Comparison of ENCODE assay signal across 1 cellular context in genomic region chr16:70251651-70252354, GRCh38.
TF ChIP-seq lines count a peak whose summit lies in the region.

EXOSC6 (minus strand) TSS chr16:70251940; CDS start chr16:70251900, 40 bp downstream.

TF ChIP-seq in GM12878, 131 proteins besides CTCF, POLR2A, EP300 and RAD21 (continued from another document and continues in another):
- TF ChIP-seq CHD2 (IDR thresholded peaks at IDR 0.05; ENCODE audit: borderline replicate concordance, low read depth, low read length) (peak; percentile 61; the same call in 1 of the 2 replicates), NFIC (IDR thresholded peaks at IDR 0.05; ENCODE audit: low read depth, low read length) (no peak), SKIL (IDR thresholded peaks at IDR 0.05; ENCODE audit: low read depth, poor library complexity, severe bottlenecking) (no peak), HDAC6 (IDR thresholded peaks at IDR 0.05; ENCODE audit: unreplicated experiment) (no peak), PBX3 (IDR thresholded peaks at IDR 0.05; ENCODE audit: insufficient replicate concordance, low read depth, low read length) (no peak), REST (IDR thresholded peaks at IDR 0.05; ENCODE audit: low read depth, low read length) (no peak), FOXM1 (IDR thresholded peaks at IDR 0.05; ENCODE audit: low read depth, low read length) (peak; percentile 55; the same call in 1 of the 2 replicates), ZSCAN29 (IDR thresholded peaks at IDR 0.05) (peak; percentile 23; the same call in 1 of the 2 replicates), SP1 (IDR thresholded peaks at IDR 0.05; ENCODE audit: low read depth, low read length) (peak; percentile 9), SREBF1 (IDR thresholded peaks at IDR 0.05; ENCODE audit: low read length) (no peak), STAT3 (IDR thresholded peaks at IDR 0.05; ENCODE audit: low read depth, low read length) (no peak), SREBF2 (IDR thresholded peaks at IDR 0.05; ENCODE audit: low read length) (no peak), IRF5 (IDR thresholded peaks at IDR 0.05; ENCODE audit: borderline replicate concordance) (no peak), RUNX3 (IDR thresholded peaks at IDR 0.05; ENCODE audit: low read length) (peak; percentile 65), ZNF24 (IDR thresholded peaks at IDR 0.05) (no peak; the same call in 1 of the 2 replicates), MYC (IDR thresholded peaks at IDR 0.05; ENCODE audit: insufficient read depth, insufficient read length, insufficient replicate concordance, low read length, severe bottlenecking) (peak; percentile 66), ASH2L (IDR thresholded peaks at IDR 0.05; ENCODE audit: borderline replicate concordance, low read depth) (0 out of 2 replicates have a peak, but pooled peaks have one; percentile 53), POU2F2 (IDR thresholded peaks at IDR 0.05; ENCODE audit: borderline replicate concordance, low read depth, low read length) (peak; percentile 75; the same call in 1 of the 3 replicates), IKZF2 (IDR thresholded peaks at IDR 0.05) (no peak), EZH2 (IDR thresholded peaks at IDR 0.05; ENCODE audit: borderline replicate concordance, control insufficient read depth, low read depth, low read length) (no peak), TARDBP (IDR thresholded peaks at IDR 0.05; ENCODE audit: borderline replicate concordance) (peak; percentile 78; the same call in 1 of the 2 replicates), BACH1 (IDR thresholded peaks at IDR 0.05; ENCODE audit: borderline replicate concordance) (peak; percentile 67), RELB (IDR thresholded peaks at IDR 0.05; ENCODE audit: low read depth) (peak; percentile 37; the same call in 1 of the 2 replicates), CBX5 (IDR thresholded peaks at IDR 0.05; ENCODE audit: low read depth) (no peak), TCF3 (IDR thresholded peaks at IDR 0.05; ENCODE audit: borderline replicate concordance, insufficient read depth, low read depth, low read length) (peak; percentile 58; the same call in 1 of the 2 replicates), ZNF274 (IDR thresholded peaks at IDR 0.05; ENCODE audit: insufficient read depth, insufficient read length) (no peak), EGR1 (IDR thresholded peaks at IDR 0.05; ENCODE audit: borderline replicate concordance in 1 of 2, low read depth in 2 of 2, low read length in 2 of 2) (peak in 1 of 2 experiments; percentile 73; a peak in 2 of 3 replicates), CREM (IDR thresholded peaks at IDR 0.05; ENCODE audit: low read depth) (peak; percentile 79), NR2C1 (IDR thresholded peaks at IDR 0.05) (0 out of 2 replicates have a peak, but pooled peaks have one; percentile 24), ZBTB40 (IDR thresholded peaks at IDR 0.05; ENCODE audit: borderline replicate concordance) (peak; percentile 76), NKRF (conservative IDR thresholded peaks at IDR 0.05) (peak; percentile 95), USF2 (IDR thresholded peaks at IDR 0.05; ENCODE audit: borderline replicate concordance, low read depth, low read length) (no peak), CBX3 (IDR thresholded peaks at IDR 0.05; ENCODE audit: borderline replicate concordance, low read depth) (no peak), ETV6 (conservative IDR thresholded peaks at IDR 0.05 in 1 of 2, IDR thresholded peaks at IDR 0.05 in 1 of 2; ENCODE audit: borderline replicate concordance in 1 of 2, low read depth in 1 of 2) (no peak; a peak in 1 of 4 replicates), MLLT1 (IDR thresholded peaks at IDR 0.05) (no peak), ZNF217 (IDR thresholded peaks at IDR 0.05) (no peak), FOS (IDR thresholded peaks at IDR 0.05; ENCODE audit: borderline replicate concordance, extremely low read depth, insufficient read length) (no peak), EED (IDR thresholded peaks at IDR 0.05; ENCODE audit: low read depth) (peak; percentile 45; the same call in 1 of the 2 replicates), POLR2AphosphoS2 (IDR thresholded peaks at IDR 0.05; ENCODE audit: low read depth, low read length) (peak; percentile 89)
